ENCODE assay signal across 23 cellular contexts in the genomic region with DNA sequence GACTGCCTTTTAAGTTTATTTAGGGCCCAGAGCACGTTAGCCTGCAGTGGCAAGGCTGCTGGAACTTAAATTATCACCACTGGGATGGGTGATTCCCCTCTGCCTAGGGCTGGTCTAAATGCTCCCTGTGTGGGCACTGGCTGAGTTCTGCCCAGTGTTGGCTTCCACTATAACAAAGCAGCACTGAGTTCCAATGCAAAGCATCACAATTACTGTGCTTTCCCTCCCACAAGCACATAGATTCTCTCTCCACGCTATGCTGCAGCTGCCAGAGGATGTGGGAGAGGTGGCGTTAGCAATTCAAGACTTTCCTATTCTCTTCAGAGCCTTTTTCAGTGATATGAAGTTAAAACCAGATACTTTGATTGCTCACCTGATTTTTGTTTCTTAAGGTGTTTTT.
DNase-seq lines count a peak whose midpoint lies in the region; FAIRE-seq and TF ChIP-seq lines count a peak whose summit lies in the region.
"Had no signal": no experiment of that assay in that cellular context is flagged by ENCODE, and none has a peak within 500 bp of the region (broad histone marks: within the 10 kb centered on the region; RNA-seq: fewer than 3 reads in every experiment).

No MANE protein-coding gene starts in this region.

- H3K79me2 ChIP-seq in smooth muscle cell (ENCODE audit: low read depth), result no peaks in the 10 kb centered on the region

- H3K4me1 ChIP-seq in smooth muscle cell (ENCODE audit: low read depth), result no peaks in the 10 kb centered on the region
- H3K4me1 ChIP-seq: BE2C, HAP-1 had no signal

- WGBS in smooth muscle cell (ENCODE audit: low lambda C conversion rate), result 82% methylated on average over 3 of the region's 3 CpGs

- no peaks in the 10 kb centered on the region for H3K9me3 ChIP-seq in smooth muscle cell (replicated peaks; ENCODE audit: low read depth)
- H3K9me3 ChIP-seq: BE2C; BLaER1 treated with 17β-estradiol and CSF1 and Interleukin-3, amounts not matched to agents 10 nM and 100 nM; HAP-1 had no signal

- H3K36me3 ChIP-seq in bronchial epithelial cell (ENCODE audit: control insufficient read depth, insufficient read depth, low read length) (no peaks in the 10 kb centered on the region), smooth muscle cell (ENCODE audit: low read depth) (no peaks in the 10 kb centered on the region)
- H3K36me3 ChIP-seq: BE2C; BLaER1 treated with 17β-estradiol and CSF1 and Interleukin-3, amounts not matched to agents 10 nM and 100 nM; HAP-1 had no signal

- no peaks in the 10 kb centered on the region for H3F3A ChIP-seq in smooth muscle cell (ENCODE audit: low read depth)

- H3K4me2 ChIP-seq in smooth muscle cell, result no peak overlapping the region
- H3K4me2 ChIP-seq: BLaER1 treated with 17β-estradiol and CSF1 and Interleukin-3, amounts not matched to agents 10 nM and 100 nM had no signal

- H3K4me3 ChIP-seq in Jurkat, Clone E6-1 (ENCODE audit: low read length), result peak overlapping the region; percentile 1
- H3K4me3 ChIP-seq in bronchial epithelial cell (ENCODE audit: low read depth, low read length), result no peak overlapping the region
- H3K4me3 ChIP-seq in smooth muscle cell, result no peak overlapping the region
- H3K4me3 ChIP-seq: BLaER1 treated with 17β-estradiol and CSF1 and Interleukin-3, amounts not matched to agents 10 nM and 100 nM; HAP-1 had no signal

- H4K20me1 ChIP-seq in smooth muscle cell (ENCODE audit: low read depth), result no peaks in the 10 kb centered on the region
- H4K20me1 ChIP-seq: BLaER1 treated with 17β-estradiol and CSF1 and Interleukin-3, amounts not matched to agents 10 nM and 100 nM had no signal

- no peak overlapping the region for H3K9ac ChIP-seq in smooth muscle cell (ENCODE audit: low read depth)
- H3K9ac ChIP-seq: BLaER1 treated with 17β-estradiol and CSF1 and Interleukin-3, amounts not matched to agents 10 nM and 100 nM had no signal

- TF ChIP-seq CTCF in bronchial epithelial cell (IDR thresholded peaks at IDR 0.05; ENCODE audit: insufficient read depth, low read length, severe bottlenecking) (no peak), smooth muscle cell (IDR thresholded peaks at IDR 0.05; ENCODE audit: borderline replicate concordance, insufficient read depth, poor library complexity, severe bottlenecking) (no peak)

- peak; percentile 28 for FAIRE-seq in bronchial epithelial cell (lab: Jason Lieb, UNC)
- FAIRE-seq: A204.1, D721Med, G401.6, GM12892, GM19239, H54 had no signal

- no peak overlapping the region for H2AFZ ChIP-seq in smooth muscle cell (ENCODE audit: low read depth)

- DNase-seq in Ammon's horn (ENCODE audit: low spot score), result peak; percentile 11
- peak; percentile 91 for DNase-seq in Jurkat, Clone E6-1 (ENCODE audit: low read depth, low spot score)
- no peak for DNase-seq in bronchial epithelial cell (ENCODE audit: low read depth)
- DNase-seq in superior temporal gyrus (ENCODE audit: extremely low spot score), result peak; percentile 29
- no peak for DNase-seq in smooth muscle cell (lab: John Stamatoyannopoulos, UW; ENCODE audit: unreplicated experiment)
- no peak for DNase-seq in GM19238 (ENCODE audit: insufficient read length, low spot score)
- no peak for DNase-seq in stimulated activated naive CD4-positive, alpha-beta T cell (lab: John Stamatoyannopoulos, UW)
- no peak for DNase-seq in pons (ENCODE audit: low spot score)
- DNase-seq: BE2C; CD4-positive, alpha-beta T cell; CD8-positive, alpha-beta memory T cell; DMS 273 treated with DMSO at 0.1 percent for 48 hours; DMS79; GOT3 had no signal

- H3K27ac ChIP-seq in smooth muscle cell (ENCODE audit: low read depth), result no peak overlapping the region
- H3K27ac ChIP-seq: 22Rv1; BLaER1 treated with 17β-estradiol and CSF1 and Interleukin-3, amounts not matched to agents 10 nM and 100 nM had no signal

- H3K27me3 ChIP-seq in bronchial epithelial cell (ENCODE audit: control insufficient read depth, insufficient read depth, low read length) (no peaks in the 10 kb centered on the region), smooth muscle cell (ENCODE audit: low read depth) (no peaks in the 10 kb centered on the region)
- H3K27me3 ChIP-seq: BE2C; BLaER1 treated with 17β-estradiol and CSF1 and Interleukin-3, amounts not matched to agents 10 nM and 100 nM had no signal

Comparison
In these comparisons a context has a peak if more than half of its experiments do, and no peak if none do; other contexts are left out.
1. DNase-seq: peak in Ammon's horn (single experiment), Jurkat, Clone E6-1 (single experiment) and superior temporal gyrus (single experiment); none in bronchial epithelial cell (single experiment), smooth muscle cell (single experiment), GM19238 (single experiment), stimulated activated naive CD4-positive, alpha-beta T cell (0 of 6) and pons (single experiment).